12 cellular contexts compared by ENCODE assay signal in genomic region chr11:46672381-46672839, GRCh38. TPM values are rescaled to one million over a fixed set of nuclear protein-coding genes. Genes with fewer than 3 reads are reported as not detected.
DNase-seq lines count a peak whose midpoint lies in the region; ATAC-seq and TF ChIP-seq lines count a peak whose summit lies in the region.
"Had no signal": no experiment of that assay in that cellular context is flagged by ENCODE, and none has a peak within 500 bp of the region (broad histone marks: within the 10 kb centered on the region; RNA-seq: fewer than 3 reads in every experiment).

No MANE protein-coding gene starts in this region.

- POLR2A ChIA-PET in activated CD4-positive, alpha-beta T cell treated with anti-CD3 and anti-CD28 coated beads for 36 hours (lab: Charles Lee): no interaction called here

- H3K4me3 ChIP-seq in uterus: no peak overlapping the region
- H3K4me3 ChIP-seq: SJSA1 had no signal

- H3K4me1 ChIP-seq in uterus: peaks cover 5 to 16% of the 10 kb centered on the region in 2 donors
- H3K4me1 ChIP-seq: SJSA1 had no signal

- CTCF ChIA-PET in activated CD4-positive, alpha-beta T cell treated with anti-CD3 and anti-CD28 coated beads for 36 hours (lab: Charles Lee): interaction anchor here (0.7 to 1.8 kb wide), 3 partner anchors 10 to 782 kb away, joined by 3 to 4 read pairs (median 4); no protein-coding TSS in a partner anchor

- DNase-seq in activated CD4-positive, alpha-beta T cell treated with anti-CD3 and anti-CD28 coated beads for 36 hours: no peak
- DNase-seq in activated CD4-positive, alpha-beta T cell treated with anti-CD3 and anti-CD28 coated beads, Interleukin-2, amount 50 U/mL, for 48 hours: no peak
- DNase-seq in NCI-H1694 treated with DMSO at 0.1 percent for 48 hours (lab: John Stamatoyannopoulos, UW) (peak; percentile 87), posterior vena cava (ENCODE audit: low spot score) (peak; percentile 71), omental fat pad (ENCODE audit: low spot score) (no peak), uterus (no peak), cerebellar nuclear complex (lab: John Stamatoyannopoulos, UW) (no peak)
- DNase-seq in central memory CD8-positive, alpha-beta T cell (ENCODE audit: low spot score in 2 of 2): no peak
- DNase-seq: GDM1 had no signal

- peak overlapping the region; percentile 92 for H3K27ac Mint-ChIP-seq in activated CD4-positive, alpha-beta T cell treated with anti-CD3 and anti-CD28 coated beads for 36 hours
- H3K27ac Mint-ChIP-seq in central memory CD8-positive, alpha-beta T cell (ENCODE audit: low read depth): peak overlapping the region; percentile 98

- no peaks in the 10 kb centered on the region for H3K36me3 ChIP-seq in uterus

- no peak overlapping the region for H3K27ac ChIP-seq in uterus
- H3K27ac ChIP-seq: SJSA1 had no signal

- peaks cover 71% of the 10 kb centered on the region for H3K4me1 Mint-ChIP-seq in activated CD4-positive, alpha-beta T cell treated with anti-CD3 and anti-CD28 coated beads for 36 hours
- peaks cover 48% of the 10 kb centered on the region for H3K4me1 Mint-ChIP-seq in central memory CD8-positive, alpha-beta T cell

- TF ChIP-seq POLR2A in uterus (IDR thresholded peaks at IDR 0.05): no peak

- no peaks in the 10 kb centered on the region for H3K27me3 Mint-ChIP-seq in activated CD4-positive, alpha-beta T cell treated with anti-CD3 and anti-CD28 coated beads for 36 hours
- H3K27me3 Mint-ChIP-seq in central memory CD8-positive, alpha-beta T cell: no peaks in the 10 kb centered on the region

- no peaks in the 10 kb centered on the region for H3K27me3 ChIP-seq in uterus
- H3K27me3 ChIP-seq: SJSA1 had no signal

- peaks cover 26% of the 10 kb centered on the region for H3K36me3 Mint-ChIP-seq in activated CD4-positive, alpha-beta T cell treated with anti-CD3 and anti-CD28 coated beads for 36 hours (ENCODE audit: low read depth)
- peaks cover 48% of the 10 kb centered on the region for H3K36me3 Mint-ChIP-seq in central memory CD8-positive, alpha-beta T cell (ENCODE audit: insufficient read depth)

- no peak overlapping the region for H3K4me3 Mint-ChIP-seq in activated CD4-positive, alpha-beta T cell treated with anti-CD3 and anti-CD28 coated beads for 36 hours
- peak overlapping the region; percentile 68 for H3K4me3 Mint-ChIP-seq in central memory CD8-positive, alpha-beta T cell

- H3K9me3 Mint-ChIP-seq in activated CD4-positive, alpha-beta T cell treated with anti-CD3 and anti-CD28 coated beads for 36 hours (ENCODE audit: low read depth): no peaks in the 10 kb centered on the region
- H3K9me3 Mint-ChIP-seq in central memory CD8-positive, alpha-beta T cell: no peaks in the 10 kb centered on the region

- H3K9me3 ChIP-seq in uterus: no peaks in the 10 kb centered on the region
- H3K9me3 ChIP-seq: SJSA1 had no signal

- no peak for TF ChIP-seq CTCF in omental fat pad (IDR thresholded peaks at IDR 0.05)
- TF ChIP-seq CTCF in uterus (IDR thresholded peaks at IDR 0.05): no peak

- intact Hi-C loops in activated CD4-positive, alpha-beta T cell treated with anti-CD3 and anti-CD28 coated beads for 36 hours (cut with DNase I, micrococcal nuclease): no loop called here
- intact Hi-C loops in posterior vena cava (cut with DNase I): no loop called here
- intact Hi-C loops in uterus (cut with DNase I; ENCODE audit: low total_unique reads): no loop called here

- no peak for ATAC-seq in activated CD4-positive, alpha-beta T cell treated with anti-CD3 and anti-CD28 coated beads for 36 hours
- ATAC-seq in central memory CD8-positive, alpha-beta T cell (replicated peaks; ENCODE audit: extremely low read depth, poor library complexity, severe bottlenecking): no peak
- ATAC-seq in omental fat pad (ENCODE audit: low FRiP score): no peak
- ATAC-seq: left lobe of liver had no signal

RNA-seq across cellular contexts. Expression of gene ARHGAP1, which starts 28.0 kb away (rescaled TPM):
- total RNA-seq in activated CD4-positive, alpha-beta T cell treated with anti-CD3 and anti-CD28 coated beads for 36 hours: 10 to 100 TPM; 40.2 to 50.0 TPM
- total RNA-seq in posterior vena cava (100 to 1,000 TPM; 265 to 283 TPM), omental fat pad (10 to 100 TPM; 34.6 to 69.2 (median 42.6) TPM), uterus (100 to 1,000 TPM in 1 of 4 donors, 10 to 100 TPM in 3; 27.9 to 114 (median 37.3) TPM)

RNA-seq across cellular contexts. Expression of gene ZNF408, which starts 28.4 kb away (rescaled TPM):
- total RNA-seq in activated CD4-positive, alpha-beta T cell treated with anti-CD3 and anti-CD28 coated beads for 36 hours: 1 to 10 TPM; 8.8 to 9.0 TPM
- 1 to 10 TPM; 5.4 to 5.7 TPM for total RNA-seq in posterior vena cava
- total RNA-seq in omental fat pad: 10 to 100 TPM in 1 of 4 donors, 1 to 10 TPM in 3; 4.3 to 12.2 (median 7.9) TPM
- total RNA-seq in uterus: 10 to 100 TPM in 1 of 4 donors, 1 to 10 TPM in 2, under 1 TPM in 1; 0.88 to 10.5 (median 8.0) TPM

RNA-seq across cellular contexts. Expression of gene F2, which starts 46.6 kb away (rescaled TPM):
- total RNA-seq in activated CD4-positive, alpha-beta T cell treated with anti-CD3 and anti-CD28 coated beads for 36 hours: not detected
- total RNA-seq in posterior vena cava (not detected), omental fat pad (not detected), uterus (under 1 TPM in 1 of 4 donors, not detected in 3; 0.27 TPM)
- total RNA-seq: pulmonary artery endothelial cell, SJSA1 had no signal

RNA-seq across cellular contexts. Expression of gene ATG13, which starts 55.1 kb away (rescaled TPM):
- total RNA-seq in activated CD4-positive, alpha-beta T cell treated with anti-CD3 and anti-CD28 coated beads for 36 hours: 10 to 100 TPM; 39.4 to 56.4 TPM
- 10 to 100 TPM; 40.8 to 52.9 TPM for total RNA-seq in posterior vena cava
- total RNA-seq in omental fat pad: 100 to 1,000 TPM in 1 of 4 donors, 10 to 100 TPM in 3; 73.7 to 137 (median 83.3) TPM
- total RNA-seq in uterus: 100 to 1,000 TPM in 1 of 4 donors, 10 to 100 TPM in 3; 51.8 to 102 (median 68.3) TPM

RNA-seq across cellular contexts. Expression of gene HARBI1, which starts 55.4 kb away (rescaled TPM):
- 1 to 10 TPM; 2.3 to 2.7 TPM for total RNA-seq in activated CD4-positive, alpha-beta T cell treated with anti-CD3 and anti-CD28 coated beads for 36 hours
- total RNA-seq in posterior vena cava (1 to 10 TPM; 3.5 to 3.9 TPM), omental fat pad (1 to 10 TPM; 1.4 to 4.0 (median 2.7) TPM), uterus (1 to 10 TPM in 3 of 4 donors, under 1 TPM in 1; 0.77 to 5.0 (median 2.8) TPM)

Comparison
In these comparisons a context has a peak if more than half of its experiments do, and no peak if none do; other contexts are left out.
1. DNase-seq: peak in NCI-H1694 treated with DMSO at 0.1 percent for 48 hours (single experiment) and posterior vena cava (single experiment); none in activated CD4-positive, alpha-beta T cell treated with anti-CD3 and anti-CD28 coated beads for 36 hours (single experiment), activated CD4-positive, alpha-beta T cell treated with anti-CD3 and anti-CD28 coated beads, Interleukin-2, amount 50 U/mL, for 48 hours (0 of 2), central memory CD8-positive, alpha-beta T cell (0 of 2), omental fat pad (single experiment), uterus (0 of 2) and cerebellar nuclear complex (0 of 2).